In genomic region chr1:96966536-96967138, GRCh38 we compare ENCODE assay signal across 8 cellular contexts.
DNase-seq lines count a peak whose midpoint lies in the region; ATAC-seq and TF ChIP-seq lines count a peak whose summit lies in the region.

No MANE protein-coding gene starts in this region.

- no peaks in the 10 kb centered on the region for H3K9me3 Mint-ChIP-seq in activated T-cell treated with anti-CD3 and anti-CD28 coated beads, Interleukin-2, amount 50 U/mL, for 72 hours

- H3K4me1 Mint-ChIP-seq in activated T-cell treated with anti-CD3 and anti-CD28 coated beads, Interleukin-2, amount 50 U/mL, for 72 hours (ENCODE audit: low read depth), result no peaks in the 10 kb centered on the region

- in situ Hi-C loops in Panc1 (cut with HindIII; ENCODE audit: low pct_unique_long_range_greater_than_20kb, low sequenced_read_pairs), result no loop called here

- 50% methylated on average over 15 of the region's 15 CpGs for WGBS in suprapubic skin

- H3K36me3 Mint-ChIP-seq in activated T-cell treated with anti-CD3 and anti-CD28 coated beads, Interleukin-2, amount 50 U/mL, for 72 hours (ENCODE audit: insufficient read depth in 2 of 2), result no peaks in the 10 kb centered on the region

- intact Hi-C loops in Panc1 (cut with micrococcal nuclease; ENCODE audit: unreplicated experiment), result loop anchor here (10.0 kb wide), 3 partner anchors 218 to 1088 kb away; no protein-coding TSS in a partner anchor

- no peaks in the 10 kb centered on the region for H3K36me3 ChIP-seq in Panc1 (ENCODE audit: control insufficient read depth, insufficient read depth, low read length)
- H3K36me3 ChIP-seq in suprapubic skin, result no peaks in the 10 kb centered on the region

- TF ChIP-seq CTCF in Panc1 (IDR thresholded peaks at IDR 0.05), result peak; percentile 86
- peak; percentile 98 for TF ChIP-seq CTCF in fibroblast of pulmonary artery (IDR thresholded peaks at IDR 0.05; ENCODE audit: low read length, missing control alignments)
- peak; percentile 85 to 88 for TF ChIP-seq CTCF in suprapubic skin (IDR thresholded peaks at IDR 0.05)

- peak; percentile 85 for DNase-seq in Daoy (ENCODE audit: low read depth)
- DNase-seq in HuH-7 (ENCODE audit: low spot score), result peak; percentile 40
- DNase-seq in Panc1 (ENCODE audit: low read depth, low spot score), result peak; percentile 62
- peak; percentile 68 to 71 for DNase-seq in activated T-cell treated with anti-CD3 and anti-CD28 coated beads, Interleukin-2, amount 50 U/mL, for 72 hours
- DNase-seq in fibroblast of pulmonary artery (ENCODE audit: low read depth), result peak; percentile 89
- peak; percentile 59 for DNase-seq in non-pigmented ciliary epithelial cell (ENCODE audit: low read depth)
- peak; percentile 75 to 79 for DNase-seq in suprapubic skin (ENCODE audit: low spot score in 2 of 2)

- no peak overlapping the region for H3K27ac Mint-ChIP-seq in activated T-cell treated with anti-CD3 and anti-CD28 coated beads, Interleukin-2, amount 50 U/mL, for 72 hours

- BruUV-seq in Panc1 (replicated peaks; lab: Mats Ljungman, UMichigan), result no TSS peak

- CTCF ChIA-PET in Panc1 (lab: Charles Lee), result no interaction called here

- H3K27me3 Mint-ChIP-seq in activated T-cell treated with anti-CD3 and anti-CD28 coated beads, Interleukin-2, amount 50 U/mL, for 72 hours (ENCODE audit: low read depth), result peaks cover 29% of the 10 kb centered on the region

- ATAC-seq in GM21526 (IDR thresholded peaks at IDR 0.05; ENCODE audit: low FRiP score, unreplicated experiment) (peak; percentile 93), Panc1 (peak; percentile 85)
- peak; percentile 50 to 64 for ATAC-seq in activated T-cell treated with anti-CD3 and anti-CD28 coated beads, Interleukin-2, amount 50 U/mL, for 72 hours (replicated peaks in 1 of 2)

- H3K27me3 ChIP-seq in Panc1 (ENCODE audit: control insufficient read depth, insufficient read depth, low read length) (no peaks in the 10 kb centered on the region), suprapubic skin (no peaks in the 10 kb centered on the region)

- peak overlapping the region; percentile 15 to 31 for H3K4me3 ChIP-seq in Panc1 (ENCODE audit: low read depth in 2 of 2, low read length in 2 of 2)
- no peak overlapping the region for H3K4me3 ChIP-seq in fibroblast of pulmonary artery (replicated peaks; ENCODE audit: low read depth, low read length)
- no peak overlapping the region for H3K4me3 ChIP-seq in suprapubic skin

- POLR2A ChIA-PET in Panc1 (lab: Charles Lee), result no interaction called here

- H3K4me3 Mint-ChIP-seq in activated T-cell treated with anti-CD3 and anti-CD28 coated beads, Interleukin-2, amount 50 U/mL, for 72 hours, result no peak overlapping the region

- TF ChIP-seq POLR2A in suprapubic skin (IDR thresholded peaks at IDR 0.05), result no peak

- no peak for TF ChIP-seq EP300 in suprapubic skin (IDR thresholded peaks at IDR 0.05)

- no peaks in the 10 kb centered on the region for H3K4me1 ChIP-seq in Panc1 (ENCODE audit: control insufficient read depth, insufficient read depth, low read length)
- no peaks in the 10 kb centered on the region for H3K4me1 ChIP-seq in suprapubic skin

- H3K27ac ChIP-seq in Panc1 (ENCODE audit: low read length) (no peak overlapping the region), suprapubic skin (no peak overlapping the region)

- H3K9me3 ChIP-seq in Panc1 (ENCODE audit: control insufficient read depth, insufficient read depth, low read depth, low read length), result no peaks in the 10 kb centered on the region
- no peaks in the 10 kb centered on the region for H3K9me3 ChIP-seq in suprapubic skin

Comparison
In these comparisons a context has a peak if more than half of its experiments do, and no peak if none do; other contexts are left out.
1. H3K4me3 ChIP-seq: peak in Panc1 (2 of 2); none in fibroblast of pulmonary artery (single experiment) and suprapubic skin (single experiment).
2. Peak in every context shown above with its lines, with median percentiles within 50 percentile points of each other: DNase-seq, ATAC-seq and CTCF ChIP-seq.